ENCODE assay signal across 1 cellular context in genomic region chr1:145859491-145860159, GRCh38.
TF ChIP-seq lines count a peak whose summit lies in the region.

No MANE protein-coding gene starts in this region.

TF ChIP-seq in GM12878, 131 proteins besides CTCF, POLR2A, EP300 and RAD21 (continued from another document):
- TF ChIP-seq MLLT1 (IDR thresholded peaks at IDR 0.05) (no peak), BCL11A (IDR thresholded peaks at IDR 0.05; ENCODE audit: low read depth, low read length) (no peak), ATF3 (IDR thresholded peaks at IDR 0.05; ENCODE audit: borderline replicate concordance, extremely low read depth, low read depth, low read length) (no peak), HSF1 (IDR thresholded peaks at IDR 0.05; ENCODE audit: low read depth, low read length) (no peak)
TF ChIP-seq in GM12878: peak in this region for 12.
